In genomic region chr7:112129655-112130323, GRCh38 we compare ENCODE assay signal across 14 cellular contexts.
DNase-seq lines count a peak whose midpoint lies in the region; ATAC-seq, FAIRE-seq and TF ChIP-seq lines count a peak whose summit lies in the region.
"Had no signal": no experiment of that assay in that cellular context is flagged by ENCODE, and none has a peak within 500 bp of the region (broad histone marks: within the 10 kb centered on the region; RNA-seq: fewer than 3 reads in every experiment).

No MANE protein-coding gene starts in this region.

- no peak overlapping the region for H3K4me3 Mint-ChIP-seq in WTC11

- H3K9me3 ChIP-seq in kidney (ENCODE audit: control insufficient read depth in 1 of 2, low read length in 2 of 2), result no peaks in the 10 kb centered on the region
- H3K9me3 ChIP-seq in thyroid gland, result no peaks in the 10 kb centered on the region

- H3K4me1 Mint-ChIP-seq in WTC11, result peaks cover 52% of the 10 kb centered on the region

- TF ChIP-seq CTCF in WTC11 (IDR thresholded peaks at IDR 0.05) (no peak), kidney (IDR thresholded peaks at IDR 0.05; ENCODE audit: borderline replicate concordance, extremely low read depth, insufficient read depth) (no peak), thyroid gland (IDR thresholded peaks at IDR 0.05) (no peak)

- peak; percentile 68 for ATAC-seq in WTC11
- ATAC-seq in GM18498 (IDR thresholded peaks at IDR 0.05; ENCODE audit: unreplicated experiment), result no peak
- no peak for ATAC-seq in GM21529 (IDR thresholded peaks at IDR 0.05; ENCODE audit: unreplicated experiment)
- ATAC-seq in GM18907 (IDR thresholded peaks at IDR 0.05; ENCODE audit: unreplicated experiment), result no peak

- H3K9ac ChIP-seq in kidney (ENCODE audit: low read length in 2 of 2), result no peak overlapping the region

- H3K27ac Mint-ChIP-seq in WTC11, result peak overlapping the region; percentile 72; the same call in 1 of the 2 replicates

- FAIRE-seq in kidney (lab: Jason Lieb, UNC), result no peak
- FAIRE-seq: GM18507, RCC 7860, TTC549 had no signal

- H3K27ac ChIP-seq in kidney (ENCODE audit: low read depth in 2 of 2, low read length in 2 of 2) (peak overlapping the region; percentile 33 to 35), thyroid gland (peak overlapping the region in 2 of 3 donors; percentile 3 to 17)

- H3K36me3 Mint-ChIP-seq in WTC11, result no peaks in the 10 kb centered on the region

- H3K4me1 ChIP-seq in kidney (ENCODE audit: control insufficient read depth in 1 of 2, insufficient read depth in 1 of 2, low read depth in 1 of 2, low read length in 2 of 2) (no peaks in the 10 kb centered on the region), thyroid gland (peaks cover 0 to 5% of the 10 kb centered on the region in 2 donors)

- no peak overlapping the region for H3K4me3 ChIP-seq in kidney (ENCODE audit: low read length in 2 of 2)
- H3K4me3 ChIP-seq in thyroid gland (replicated peaks in 1 of 3), result no peak overlapping the region

- 0 out of 2 replicates have a peak, but pooled peaks cover 4% of the 10 kb centered on the region for H3K9me3 Mint-ChIP-seq in WTC11

- CTCF ChIA-PET in WTC11 (lab: Charles Lee), result no interaction called here

- DNase-seq in NCI-H2171 treated with DMSO at 0.1 percent for 48 hours (lab: John Stamatoyannopoulos, UW) (peak; percentile 41), NCI-H2171 (lab: John Stamatoyannopoulos, UW) (no peak), WTC11 (ENCODE audit: low spot score) (peak; percentile 14), kidney (no peak), thyroid gland (peak; percentile 6 to 14)
- DNase-seq: kidney glomerular epithelial cell; NCI-H1436; stimulated activated CD4-positive, alpha-beta T cell treated with anti-CD3 and anti-CD28 coated beads, Interleukin-2, amount 100 ng/mL, for 48 hours had no signal

- H3K27me3 Mint-ChIP-seq in WTC11 (ENCODE audit: low read depth), result no peaks in the 10 kb centered on the region; the same call in 1 of the 2 replicates

- H3K27me3 ChIP-seq in thyroid gland, result no peaks in the 10 kb centered on the region

- intact Hi-C loops in kidney (cut with DNase I) (no loop called here), thyroid gland (cut with DNase I) (no loop called here)

- H3K36me3 ChIP-seq in kidney (ENCODE audit: control insufficient read depth in 1 of 2, insufficient read depth in 2 of 2, low read length in 2 of 2) (no peaks in the 10 kb centered on the region), thyroid gland (no peaks in the 10 kb centered on the region)

- WGBS in thyroid gland, 2 donors, result 53 to 54% methylated on average over 5 of the region's 5 CpGs

- POLR2A ChIA-PET in WTC11 (lab: Charles Lee), result no interaction called here

- TF ChIP-seq POLR2A in thyroid gland (IDR thresholded peaks at IDR 0.05), result no peak

TF ChIP-seq in WTC11, 78 proteins besides CTCF, POLR2A, EP300 and RAD21:
- TF ChIP-seq, protein P1, sequence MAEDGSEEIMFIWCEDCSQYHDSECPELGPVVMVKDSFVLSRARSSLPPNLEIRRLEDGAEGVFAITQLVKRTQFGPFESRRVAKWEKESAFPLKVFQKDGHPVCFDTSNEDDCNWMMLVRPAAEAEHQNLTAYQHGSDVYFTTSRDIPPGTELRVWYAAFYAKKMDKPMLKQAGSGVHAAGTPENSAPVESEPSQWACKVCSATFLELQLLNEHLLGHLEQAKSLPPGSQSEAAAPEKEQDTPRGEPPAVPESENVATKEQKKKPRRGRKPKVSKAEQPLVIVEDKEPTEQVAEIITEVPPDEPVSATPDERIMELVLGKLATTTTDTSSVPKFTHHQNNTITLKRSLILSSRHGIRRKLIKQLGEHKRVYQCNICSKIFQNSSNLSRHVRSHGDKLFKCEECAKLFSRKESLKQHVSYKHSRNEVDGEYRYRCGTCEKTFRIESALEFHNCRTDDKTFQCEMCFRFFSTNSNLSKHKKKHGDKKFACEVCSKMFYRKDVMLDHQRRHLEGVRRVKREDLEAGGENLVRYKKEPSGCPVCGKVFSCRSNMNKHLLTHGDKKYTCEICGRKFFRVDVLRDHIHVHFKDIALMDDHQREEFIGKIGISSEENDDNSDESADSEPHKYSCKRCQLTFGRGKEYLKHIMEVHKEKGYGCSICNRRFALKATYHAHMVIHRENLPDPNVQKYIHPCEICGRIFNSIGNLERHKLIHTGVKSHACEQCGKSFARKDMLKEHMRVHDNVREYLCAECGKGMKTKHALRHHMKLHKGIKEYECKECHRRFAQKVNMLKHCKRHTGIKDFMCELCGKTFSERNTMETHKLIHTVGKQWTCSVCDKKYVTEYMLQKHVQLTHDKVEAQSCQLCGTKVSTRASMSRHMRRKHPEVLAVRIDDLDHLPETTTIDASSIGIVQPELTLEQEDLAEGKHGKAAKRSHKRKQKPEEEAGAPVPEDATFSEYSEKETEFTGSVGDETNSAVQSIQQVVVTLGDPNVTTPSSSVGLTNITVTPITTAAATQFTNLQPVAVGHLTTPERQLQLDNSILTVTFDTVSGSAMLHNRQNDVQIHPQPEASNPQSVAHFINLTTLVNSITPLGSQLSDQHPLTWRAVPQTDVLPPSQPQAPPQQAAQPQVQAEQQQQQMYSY (CRISPR knock-in tag; IDR thresholded peaks at IDR 0.05), result peak; percentile 91
- TF ChIP-seq, protein P2, sequence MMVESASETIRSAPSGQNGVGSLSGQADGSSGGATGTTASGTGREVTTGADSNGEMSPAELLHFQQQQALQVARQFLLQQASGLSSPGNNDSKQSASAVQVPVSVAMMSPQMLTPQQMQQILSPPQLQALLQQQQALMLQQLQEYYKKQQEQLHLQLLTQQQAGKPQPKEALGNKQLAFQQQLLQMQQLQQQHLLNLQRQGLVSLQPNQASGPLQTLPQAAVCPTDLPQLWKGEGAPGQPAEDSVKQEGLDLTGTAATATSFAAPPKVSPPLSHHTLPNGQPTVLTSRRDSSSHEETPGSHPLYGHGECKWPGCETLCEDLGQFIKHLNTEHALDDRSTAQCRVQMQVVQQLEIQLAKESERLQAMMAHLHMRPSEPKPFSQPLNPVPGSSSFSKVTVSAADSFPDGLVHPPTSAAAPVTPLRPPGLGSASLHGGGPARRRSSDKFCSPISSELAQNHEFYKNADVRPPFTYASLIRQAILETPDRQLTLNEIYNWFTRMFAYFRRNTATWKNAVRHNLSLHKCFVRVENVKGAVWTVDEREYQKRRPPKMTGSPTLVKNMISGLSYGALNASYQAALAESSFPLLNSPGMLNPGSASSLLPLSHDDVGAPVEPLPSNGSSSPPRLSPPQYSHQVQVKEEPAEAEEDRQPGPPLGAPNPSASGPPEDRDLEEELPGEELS (CRISPR knock-in tag; IDR thresholded peaks at IDR 0.05), result no peak
TF ChIP-seq in WTC11: peak in this region for 1.

Comparison
In these comparisons a context has a peak if more than half of its experiments do, and no peak if none do; other contexts are left out.
1. DNase-seq: peak in NCI-H2171 treated with DMSO at 0.1 percent for 48 hours (single experiment), WTC11 (single experiment) and thyroid gland (2 of 2); none in NCI-H2171 (single experiment) and kidney (single experiment).